ENCODE assay signal across 2 cellular contexts in genomic region chr11:18617688-18618340, GRCh38.
TF ChIP-seq lines count a peak whose summit lies in the region.

No MANE protein-coding gene starts in this region.

TF ChIP-seq in SK-N-SH, 30 proteins besides CTCF, POLR2A, EP300 and RAD21:
- TF ChIP-seq NFIC (IDR thresholded peaks at IDR 0.05; ENCODE audit: borderline replicate concordance) (no peak), CHD2 (IDR thresholded peaks at IDR 0.05; ENCODE audit: low read length, partially characterized antibody) (no peak), JUND (IDR thresholded peaks at IDR 0.05) (no peak), RXRA (IDR thresholded peaks at IDR 0.05; ENCODE audit: borderline replicate concordance, low read depth) (no peak), NRF1 (IDR thresholded peaks at IDR 0.05; ENCODE audit: low read depth, low read length) (no peak), TEAD4 (IDR thresholded peaks at IDR 0.05; ENCODE audit: borderline replicate concordance, insufficient read depth) (no peak), GABPA (IDR thresholded peaks at IDR 0.05; ENCODE audit: low read depth) (no peak), MAX (IDR thresholded peaks at IDR 0.05; ENCODE audit: low read depth) (no peak), PBX3 (IDR thresholded peaks at IDR 0.05) (no peak), GATA2 (CRISPR knock-in tag; IDR thresholded peaks at IDR 0.05) (no peak), TAF1 (IDR thresholded peaks at IDR 0.05; ENCODE audit: borderline replicate concordance, low read depth, low read length) (no peak), FOSL2 (IDR thresholded peaks at IDR 0.05; ENCODE audit: borderline replicate concordance, low read depth) (no peak), EZH2phosphoT487 (IDR thresholded peaks at IDR 0.05; ENCODE audit: borderline replicate concordance, low read depth) (no peak)
- TF ChIP-seq, protein P1, sequence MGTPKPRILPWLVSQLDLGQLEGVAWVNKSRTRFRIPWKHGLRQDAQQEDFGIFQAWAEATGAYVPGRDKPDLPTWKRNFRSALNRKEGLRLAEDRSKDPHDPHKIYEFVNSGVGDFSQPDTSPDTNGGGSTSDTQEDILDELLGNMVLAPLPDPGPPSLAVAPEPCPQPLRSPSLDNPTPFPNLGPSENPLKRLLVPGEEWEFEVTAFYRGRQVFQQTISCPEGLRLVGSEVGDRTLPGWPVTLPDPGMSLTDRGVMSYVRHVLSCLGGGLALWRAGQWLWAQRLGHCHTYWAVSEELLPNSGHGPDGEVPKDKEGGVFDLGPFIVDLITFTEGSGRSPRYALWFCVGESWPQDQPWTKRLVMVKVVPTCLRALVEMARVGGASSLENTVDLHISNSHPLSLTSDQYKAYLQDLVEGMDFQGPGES (IDR thresholded peaks at IDR 0.05; ENCODE audit: low read depth, low read length), result no peak

TF ChIP-seq in endothelial cell of umbilical vein, 7 proteins besides CTCF, POLR2A, EP300 and RAD21:
- TF ChIP-seq MAX (IDR thresholded peaks at IDR 0.05; ENCODE audit: insufficient read depth, insufficient read length), result no peak
- TF ChIP-seq GATA2 (IDR thresholded peaks at IDR 0.05; ENCODE audit: insufficient read depth, insufficient read length, low read depth, low read length), result no peak
- TF ChIP-seq EZH2 (IDR thresholded peaks at IDR 0.05; ENCODE audit: borderline replicate concordance, low read depth, low read length, severe bottlenecking), result no peak
- no peak for TF ChIP-seq FOS (IDR thresholded peaks at IDR 0.05; ENCODE audit: borderline replicate concordance, insufficient read depth, low read length)
- no peak for TF ChIP-seq POLR2AphosphoS5 (IDR thresholded peaks at IDR 0.05; ENCODE audit: insufficient read depth, low read depth, low read length)
- TF ChIP-seq MYC (IDR thresholded peaks at IDR 0.05; ENCODE audit: low read depth, low read length), result no peak
- no peak for TF ChIP-seq JUN (IDR thresholded peaks at IDR 0.05; ENCODE audit: borderline replicate concordance, insufficient read depth, insufficient read length, low read depth)
